In genomic region chr14:33201116-33201515, GRCh38 we compare ENCODE assay signal across 28 cellular contexts.
"Had no signal": no experiment of that assay in that cellular context is flagged by ENCODE, and none has a peak within 500 bp of the region (broad histone marks: within the 10 kb centered on the region; RNA-seq: fewer than 3 reads in every experiment).

No MANE protein-coding gene starts in this region.

- H3K9ac ChIP-seq: neural progenitor cell, parathyroid adenoma had no signal

- H2AFZ ChIP-seq: neural progenitor cell, parathyroid adenoma had no signal

- H3K4me3 ChIP-seq: neural progenitor cell, ovary, psoas muscle, skin epidermis, smooth muscle cell, spleen, suprapubic skin, testis, tibial artery, transverse colon, upper lobe of right lung, uterus had no signal

- H3K27ac ChIP-seq: neural progenitor cell, ovary, parathyroid adenoma, psoas muscle, skin epidermis, spleen, suprapubic skin, testis, tibial artery, transverse colon, upper lobe of right lung, uterus had no signal

- H3K27me3 ChIP-seq: neural progenitor cell, ovary, spleen, suprapubic skin, testis, tibial artery, transverse colon, upper lobe of right lung, uterus had no signal

- ATAC-seq: natural killer cell; psoas muscle; right cardiac atrium; sciatic nerve; stimulated activated memory B cell treated with anti-CD40 and anti-IgM and Interleukin-4, amounts not matched to agents 10 μg/mL and 1 μg/mL and 100 μg/mL, for 72 hours; stimulated activated naive CD8-positive, alpha-beta T cell treated with anti-CD3 and anti-CD28 coated beads, Interleukin-15, amount 100 ng/mL, for 72 hours; stimulated activated naive CD8-positive, alpha-beta T cell treated with anti-CD3 and anti-CD28 coated beads, Interleukin-15, Interleukin-2, amounts not matched to agents 100 U/mL and 50 U/mL, for 24 hours; upper lobe of right lung had no signal

- H3K36me3 ChIP-seq: neural progenitor cell, ovary, spleen, suprapubic skin, tibial artery, transverse colon, upper lobe of right lung, uterus had no signal

- H3K79me2 ChIP-seq: parathyroid adenoma had no signal

- H3K4me1 ChIP-seq: neural progenitor cell, parathyroid adenoma, psoas muscle, spleen, suprapubic skin, testis, tibial artery, transverse colon, upper lobe of right lung, uterus had no signal

- DNase-seq: natural killer cell; occipital lobe; ovary; posterior cingulate gyrus; psoas muscle; right cardiac atrium; spleen; stimulated activated CD4-positive, alpha-beta T cell treated with anti-CD3 and anti-CD28 coated beads, Interleukin-12 subunit alpha, Interleukin-12 subunit beta, amount 100 ng/mL, for 4 hours; stimulated activated CD4-positive, alpha-beta T cell treated with anti-CD3 and anti-CD28 coated beads, Interleukin-1b, Interleukin-23, amount 100 ng/mL, for 48 hours; stimulated activated CD4-positive, alpha-beta T cell treated with anti-CD3 and anti-CD28 coated beads, Interleukin-4, amount 100 ng/mL, for 1 hour; stimulated activated CD4-positive, alpha-beta T cell treated with anti-CD3 and anti-CD28 coated beads, Interleukin-4, amount 100 ng/mL, for 4 hours; stimulated activated CD8-positive, alpha-beta memory T cell treated with anti-CD3 and anti-CD28 coated beads, Interleukin-4, amount 100 ng/mL, for 48 hours; stimulated activated naive CD4-positive, alpha-beta T cell; stimulated activated naive CD8-positive, alpha-beta T cell treated with anti-CD3 and anti-CD28 coated beads, Interleukin-15, amount 100 ng/mL, for 72 hours; stimulated activated naive CD8-positive, alpha-beta T cell treated with anti-CD3 and anti-CD28 coated beads, Interleukin-15, Interleukin-2, amounts not matched to agents 100 U/mL and 50 U/mL, for 24 hours; substantia nigra; testis; tibial artery; transverse colon; upper lobe of right lung; uterus had no signal

- H3K9me3 ChIP-seq: ovary, psoas muscle, suprapubic skin, testis, transverse colon, upper lobe of right lung, uterus had no signal

- H3K4me2 ChIP-seq: neural progenitor cell, smooth muscle cell had no signal
